ENCODE assay signal across 8 cellular contexts in the genomic region with DNA sequence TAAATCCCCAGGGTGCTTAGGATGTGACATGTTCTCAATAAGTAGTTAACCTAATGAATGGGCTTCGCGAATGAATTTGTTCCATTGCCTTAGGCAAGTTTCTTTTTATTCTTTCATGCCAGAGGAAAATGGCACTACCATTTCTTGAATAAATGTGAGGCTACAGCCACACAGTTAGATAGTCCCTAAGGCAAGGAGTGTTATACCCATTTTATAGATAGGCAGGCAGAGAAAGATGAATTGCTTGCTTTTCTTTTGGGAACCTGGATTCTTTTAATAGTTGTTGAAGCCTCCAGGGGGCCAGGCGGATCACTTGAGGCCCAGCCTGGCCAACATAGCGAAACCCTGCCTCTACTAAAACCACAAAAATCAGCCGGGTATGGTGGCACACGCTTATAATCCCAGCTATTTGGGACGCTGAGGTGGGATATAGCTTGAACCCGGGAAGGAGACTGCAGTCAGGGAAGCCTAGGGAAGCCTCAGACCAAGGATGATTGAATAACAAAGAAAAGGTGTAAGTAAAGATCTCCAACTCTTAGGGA. TPM values are rescaled to one million over a fixed set of nuclear protein-coding genes. Genes with fewer than 3 reads are reported as not detected.
DNase-seq lines count a peak whose midpoint lies in the region; ATAC-seq and TF ChIP-seq lines count a peak whose summit lies in the region.

No MANE protein-coding gene starts in this region.

- H3K4me3 Mint-ChIP-seq in activated CD4-positive, alpha-beta T cell treated with anti-CD3 and anti-CD28 coated beads, Interleukin-2, amount 10 ng/mL, durations not matched to agents 24 days and 14 days: peak overlapping the region; percentile 98
- peak overlapping the region; percentile 98 for H3K4me3 Mint-ChIP-seq in activated naive CD8-positive, alpha-beta T cell treated with anti-CD3 and anti-CD28 coated beads for 36 hours

- no peak for DNase-seq in activated CD4-positive, alpha-beta T cell treated with anti-CD3 and anti-CD28 coated beads, Interleukin-2, amount 10 ng/mL, durations not matched to agents 24 days and 14 days
- DNase-seq in activated CD4-positive, alpha-beta T cell treated with anti-CD3 and anti-CD28 coated beads for 1 hour: no peak
- no peak for DNase-seq in activated naive CD8-positive, alpha-beta T cell treated with anti-CD3 and anti-CD28 coated beads for 36 hours
- DNase-seq in kidney epithelial cell (ENCODE audit: low read depth) (no peak), testis (no peak), midbrain (lab: John Stamatoyannopoulos, UW) (no peak), medulla oblongata (ENCODE audit: extremely low spot score) (no peak)

- H3K9me3 ChIP-seq in testis: no peaks in the 10 kb centered on the region

- H3K36me3 ChIP-seq in kidney epithelial cell (ENCODE audit: control insufficient read depth, insufficient read depth, low read length) (peaks cover 5% of the 10 kb centered on the region), testis (ENCODE audit: low read depth, missing control alignments) (no peaks in the 10 kb centered on the region)

- peaks cover 13% of the 10 kb centered on the region for H3K4me1 ChIP-seq in testis

- H3K27me3 ChIP-seq in kidney epithelial cell (ENCODE audit: control insufficient read depth, insufficient read depth, low read length): no peaks in the 10 kb centered on the region
- H3K27me3 ChIP-seq in testis: no peaks in the 10 kb centered on the region

- 21 to 38% methylated on average over 7 to 8 of the region's 8 CpGs for WGBS in testis, 2 donors

- TF ChIP-seq POLR2A in testis (IDR thresholded peaks at IDR 0.05): no peak

- H3K4me1 Mint-ChIP-seq in activated CD4-positive, alpha-beta T cell treated with anti-CD3 and anti-CD28 coated beads, Interleukin-2, amount 10 ng/mL, durations not matched to agents 24 days and 14 days: peaks cover 25% of the 10 kb centered on the region
- peaks cover 27% of the 10 kb centered on the region for H3K4me1 Mint-ChIP-seq in activated naive CD8-positive, alpha-beta T cell treated with anti-CD3 and anti-CD28 coated beads for 36 hours

- peak overlapping the region; percentile 100 for H3K27ac Mint-ChIP-seq in activated CD4-positive, alpha-beta T cell treated with anti-CD3 and anti-CD28 coated beads, Interleukin-2, amount 10 ng/mL, durations not matched to agents 24 days and 14 days
- peak overlapping the region; percentile 100 for H3K27ac Mint-ChIP-seq in activated naive CD8-positive, alpha-beta T cell treated with anti-CD3 and anti-CD28 coated beads for 36 hours

- intact Hi-C loops in activated CD4-positive, alpha-beta T cell treated with anti-CD3 and anti-CD28 coated beads, Interleukin-2, amount 10 ng/mL, durations not matched to agents 24 days and 14 days (cut with micrococcal nuclease): no loop called here
- intact Hi-C loops in testis (cut with DNase I; ENCODE audit: low total_unique reads): no loop called here

- no peaks in the 10 kb centered on the region for H3K9me3 Mint-ChIP-seq in activated CD4-positive, alpha-beta T cell treated with anti-CD3 and anti-CD28 coated beads, Interleukin-2, amount 10 ng/mL, durations not matched to agents 24 days and 14 days
- H3K9me3 Mint-ChIP-seq in activated naive CD8-positive, alpha-beta T cell treated with anti-CD3 and anti-CD28 coated beads for 36 hours: no peaks in the 10 kb centered on the region

- H3K36me3 Mint-ChIP-seq in activated CD4-positive, alpha-beta T cell treated with anti-CD3 and anti-CD28 coated beads, Interleukin-2, amount 10 ng/mL, durations not matched to agents 24 days and 14 days (ENCODE audit: low read depth): peaks cover 71% of the 10 kb centered on the region
- H3K36me3 Mint-ChIP-seq in activated naive CD8-positive, alpha-beta T cell treated with anti-CD3 and anti-CD28 coated beads for 36 hours: peaks cover 55% of the 10 kb centered on the region

- H3K27me3 Mint-ChIP-seq in activated CD4-positive, alpha-beta T cell treated with anti-CD3 and anti-CD28 coated beads, Interleukin-2, amount 10 ng/mL, durations not matched to agents 24 days and 14 days: no peaks in the 10 kb centered on the region
- no peaks in the 10 kb centered on the region for H3K27me3 Mint-ChIP-seq in activated naive CD8-positive, alpha-beta T cell treated with anti-CD3 and anti-CD28 coated beads for 36 hours

- no peak for ATAC-seq in GM18511 (IDR thresholded peaks at IDR 0.05; ENCODE audit: unreplicated experiment)

- TF ChIP-seq CTCF in kidney epithelial cell (IDR thresholded peaks at IDR 0.05; ENCODE audit: insufficient read depth, low read length, poor library complexity, severe bottlenecking) (no peak), testis (IDR thresholded peaks at IDR 0.05) (no peak)

- peak overlapping the region in 1 of 2 donors; percentile 89 for H3K27ac ChIP-seq in testis

- H3K4me3 ChIP-seq in kidney epithelial cell (ENCODE audit: low read depth, low read length) (peak overlapping the region; percentile 99), testis (peak overlapping the region; percentile 73 to 74)

RNA-seq across cellular contexts. Expression of gene NOP16, which starts 0.9 kb away (rescaled TPM):
- total RNA-seq in activated CD4-positive, alpha-beta T cell treated with anti-CD3 and anti-CD28 coated beads, Interleukin-2, amount 10 ng/mL, durations not matched to agents 24 days and 14 days: 109 and 114 TPM in 2 replicates
- total RNA-seq in activated naive CD8-positive, alpha-beta T cell treated with anti-CD3 and anti-CD28 coated beads for 36 hours: 100 to 1,000 TPM; 154 to 158 TPM
- total RNA-seq in kidney epithelial cell (17.8 and 21.1 TPM in 2 replicates), testis (10 to 100 TPM; 19.1 to 19.2 TPM)
- polyA plus RNA-seq in testis (ENCODE audit: insufficient read depth, low read depth, low replicate concordance): 23.6 TPM

RNA-seq across cellular contexts. Expression of gene HIGD2A, which starts 1.1 kb away (rescaled TPM):
- total RNA-seq in activated CD4-positive, alpha-beta T cell treated with anti-CD3 and anti-CD28 coated beads, Interleukin-2, amount 10 ng/mL, durations not matched to agents 24 days and 14 days: 96.4 and 104 TPM in 2 replicates
- 10 to 100 TPM; 94.0 to 94.5 TPM for total RNA-seq in activated naive CD8-positive, alpha-beta T cell treated with anti-CD3 and anti-CD28 coated beads for 36 hours
- total RNA-seq in kidney epithelial cell (139 and 161 TPM in 2 replicates), testis (100 to 1,000 TPM; 129 to 184 TPM)
- polyA plus RNA-seq in testis (ENCODE audit: insufficient read depth, low read depth, low replicate concordance): 128 TPM

RNA-seq across cellular contexts. Expression of gene ARL10, which starts 22.2 kb away (rescaled TPM):
- total RNA-seq in activated CD4-positive, alpha-beta T cell treated with anti-CD3 and anti-CD28 coated beads, Interleukin-2, amount 10 ng/mL, durations not matched to agents 24 days and 14 days: 18.1 and 22.2 TPM in 2 replicates
- 10 to 100 TPM in 1 of 2 experiments, 1 to 10 TPM in 1; 8.0 to 12.1 TPM for total RNA-seq in activated naive CD8-positive, alpha-beta T cell treated with anti-CD3 and anti-CD28 coated beads for 36 hours
- total RNA-seq in kidney epithelial cell: 8.8 and 18.5 TPM in 2 replicates
- total RNA-seq in testis: 1 to 10 TPM; 5.8 to 8.9 TPM
- polyA plus RNA-seq in testis (ENCODE audit: insufficient read depth, low read depth, low replicate concordance): 8.3 TPM

RNA-seq across cellular contexts. Expression of gene KIAA1191, which starts 25.9 kb away (rescaled TPM):
- total RNA-seq in activated CD4-positive, alpha-beta T cell treated with anti-CD3 and anti-CD28 coated beads, Interleukin-2, amount 10 ng/mL, durations not matched to agents 24 days and 14 days: 55.5 and 59.7 TPM in 2 replicates
- total RNA-seq in activated naive CD8-positive, alpha-beta T cell treated with anti-CD3 and anti-CD28 coated beads for 36 hours: 10 to 100 TPM; 38.2 to 41.7 TPM
- 92.4 and 112 TPM in 2 replicates for total RNA-seq in kidney epithelial cell
- total RNA-seq in testis: 10 to 100 TPM; 35.5 to 60.3 TPM
- 34.9 TPM for polyA plus RNA-seq in testis (ENCODE audit: insufficient read depth, low read depth, low replicate concordance)

RNA-seq across cellular contexts. Expression of gene CLTB, which starts 28.9 kb away (rescaled TPM):
- total RNA-seq in activated CD4-positive, alpha-beta T cell treated with anti-CD3 and anti-CD28 coated beads, Interleukin-2, amount 10 ng/mL, durations not matched to agents 24 days and 14 days: 71.5 and 76.2 TPM in 2 replicates
- total RNA-seq in activated naive CD8-positive, alpha-beta T cell treated with anti-CD3 and anti-CD28 coated beads for 36 hours: 10 to 100 TPM; 53.4 to 57.7 TPM
- 163 and 172 TPM in 2 replicates for total RNA-seq in kidney epithelial cell
- 100 to 1,000 TPM; 103 to 107 TPM for total RNA-seq in testis
- polyA plus RNA-seq in testis (ENCODE audit: insufficient read depth, low read depth, low replicate concordance): 60.8 TPM
